Comparison of ENCODE assay signal across 28 cellular contexts in genomic region chr2:143600136-143600535, GRCh38.
"Had no signal": no experiment of that assay in that cellular context is flagged by ENCODE, and none has a peak within 500 bp of the region (broad histone marks: within the 10 kb centered on the region; RNA-seq: fewer than 3 reads in every experiment).

No MANE protein-coding gene starts in this region.

- H3K4me2 ChIP-seq: neural progenitor cell had no signal

- H3K9ac ChIP-seq: neural progenitor cell, parathyroid adenoma had no signal

- H3K4me1 ChIP-seq: adrenal gland, ascending aorta, gastrocnemius medialis, lower lobe of right lung, parathyroid adenoma, right atrium auricular region had no signal

- H3K79me2 ChIP-seq: parathyroid adenoma had no signal

- H3K27ac ChIP-seq: adrenal gland, ascending aorta, gastrocnemius medialis, left lung, lower lobe of right lung, neural progenitor cell, parathyroid adenoma, right atrium auricular region had no signal

- H3K9me3 ChIP-seq: adrenal gland, ascending aorta, gastrocnemius medialis, left lung, lower lobe of right lung, right atrium auricular region, tibial nerve had no signal

- ATAC-seq: activated CD4-positive, alpha-beta T cell treated with anti-CD3 and anti-CD28 coated beads for 36 hours; activated CD8-positive, alpha-beta memory T cell treated with anti-CD3 and anti-CD28 coated beads, Interleukin-2, amount 10 ng/mL, durations not matched to agents 7 days and 5 days; activated CD8-positive, alpha-beta T cell treated with anti-CD3 and anti-CD28 coated beads, Interleukin-2, amount 10 ng/mL, durations not matched to agents 7 days and 5 days; activated T-cell treated with anti-CD3 and anti-CD28 coated beads, Interleukin-2, amount 50 U/mL, for 72 hours; esophagus mucosa; gastrocnemius medialis; left lung; lower lobe of right lung; naive thymus-derived CD8-positive, alpha-beta T cell had no signal

- H3K27me3 Mint-ChIP-seq: activated B cell treated with CpG ODN at 0.5 μM for 24 hours; activated CD4-positive, alpha-beta T cell treated with anti-CD3 and anti-CD28 coated beads for 36 hours; activated CD8-positive, alpha-beta memory T cell treated with anti-CD3 and anti-CD28 coated beads, Interleukin-2, amount 10 ng/mL, durations not matched to agents 7 days and 5 days; activated naive CD8-positive, alpha-beta T cell; dendritic cell treated with granulocyte-macrophage colony-stimulating factor and Interleukin-4, amounts not matched to agents 40 ng/mL and 50 ng/mL, for 4 days; naive thymus-derived CD8-positive, alpha-beta T cell had no signal

- H2AFZ ChIP-seq: neural progenitor cell, parathyroid adenoma had no signal

- DNase-seq: activated B cell treated with CpG ODN at 0.5 μM for 24 hours; activated CD4-positive, alpha-beta T cell treated with anti-CD3 and anti-CD28 coated beads for 36 hours; activated CD8-positive, alpha-beta memory T cell treated with anti-CD3 and anti-CD28 coated beads, Interleukin-2, amount 10 ng/mL, durations not matched to agents 7 days and 5 days; activated CD8-positive, alpha-beta T cell treated with anti-CD3 and anti-CD28 coated beads, Interleukin-2, amount 10 ng/mL, durations not matched to agents 7 days and 5 days; activated naive CD4-positive, alpha-beta T cell; activated T-cell treated with anti-CD3 and anti-CD28 coated beads, Interleukin-2, amount 50 U/mL, for 72 hours; adrenal gland; caudate nucleus; endodermal cell; gastrocnemius medialis; glutamatergic neuron; left lung; lower lobe of right lung; mesenchymal stem cell; naive thymus-derived CD8-positive, alpha-beta T cell; occipital lobe; stimulated activated CD4-positive, alpha-beta T cell treated with anti-CD3 and anti-CD28 coated beads, Interleukin-15, amount 100 ng/mL, for 24 hours; stimulated activated CD4-positive, alpha-beta T cell treated with anti-CD3 and anti-CD28 coated beads, Interleukin-2, amount 100 ng/mL, for 24 hours; stimulated activated naive CD4-positive, alpha-beta T cell had no signal

- H3K27me3 ChIP-seq: adrenal gland, ascending aorta, gastrocnemius medialis, left lung, neural progenitor cell, right atrium auricular region, tibial nerve had no signal

- H3K36me3 ChIP-seq: adrenal gland, ascending aorta, gastrocnemius medialis, left lung, lower lobe of right lung, neural progenitor cell, right atrium auricular region, tibial nerve had no signal

- H3K9me3 Mint-ChIP-seq: activated B cell treated with CpG ODN at 0.5 μM for 24 hours; activated T-cell treated with anti-CD3 and anti-CD28 coated beads, Interleukin-2, amount 50 U/mL, for 72 hours; dendritic cell treated with granulocyte-macrophage colony-stimulating factor and Interleukin-4, amounts not matched to agents 40 ng/mL and 50 ng/mL, for 4 days; endodermal cell; naive thymus-derived CD8-positive, alpha-beta T cell; neural progenitor cell; T-helper 2 cell treated with Interferon-gamma antibody and Interleukin-4, amounts not matched to agents 5 μg/mL and 100 μg/mL, for 36 hours had no signal

- H3K4me3 ChIP-seq: adrenal gland, ascending aorta, gastrocnemius medialis, left lung, lower lobe of right lung, neural progenitor cell, right atrium auricular region, tibial nerve had no signal

- H3K4me3 Mint-ChIP-seq: activated B cell treated with CpG ODN at 0.5 μM for 24 hours; activated CD4-positive, alpha-beta T cell treated with anti-CD3 and anti-CD28 coated beads for 36 hours; activated CD8-positive, alpha-beta memory T cell treated with anti-CD3 and anti-CD28 coated beads, Interleukin-2, amount 10 ng/mL, durations not matched to agents 7 days and 5 days; activated CD8-positive, alpha-beta T cell treated with anti-CD3 and anti-CD28 coated beads, Interleukin-2, amount 10 ng/mL, durations not matched to agents 7 days and 5 days; activated naive CD8-positive, alpha-beta T cell; activated T-cell treated with anti-CD3 and anti-CD28 coated beads, Interleukin-2, amount 50 U/mL, for 72 hours; dendritic cell treated with granulocyte-macrophage colony-stimulating factor and Interleukin-4, amounts not matched to agents 40 ng/mL and 50 ng/mL, for 4 days; endodermal cell; naive thymus-derived CD8-positive, alpha-beta T cell; neural progenitor cell; T-helper 2 cell treated with Interferon-gamma antibody and Interleukin-4, amounts not matched to agents 5 μg/mL and 100 μg/mL, for 36 hours had no signal

- H3K36me3 Mint-ChIP-seq: neural progenitor cell had no signal

- H3K4me1 Mint-ChIP-seq: activated B cell treated with CpG ODN at 0.5 μM for 24 hours; activated CD8-positive, alpha-beta memory T cell treated with anti-CD3 and anti-CD28 coated beads, Interleukin-2, amount 10 ng/mL, durations not matched to agents 7 days and 5 days had no signal

- H3K27ac Mint-ChIP-seq: activated B cell treated with CpG ODN at 0.5 μM for 24 hours; activated CD4-positive, alpha-beta T cell treated with anti-CD3 and anti-CD28 coated beads for 36 hours; activated CD8-positive, alpha-beta memory T cell treated with anti-CD3 and anti-CD28 coated beads, Interleukin-2, amount 10 ng/mL, durations not matched to agents 7 days and 5 days; activated CD8-positive, alpha-beta T cell treated with anti-CD3 and anti-CD28 coated beads, Interleukin-2, amount 10 ng/mL, durations not matched to agents 7 days and 5 days; activated naive CD8-positive, alpha-beta T cell; activated T-cell treated with anti-CD3 and anti-CD28 coated beads, Interleukin-2, amount 50 U/mL, for 72 hours; dendritic cell treated with granulocyte-macrophage colony-stimulating factor and Interleukin-4, amounts not matched to agents 40 ng/mL and 50 ng/mL, for 4 days; endodermal cell; neural progenitor cell; T-helper 2 cell treated with Interferon-gamma antibody and Interleukin-4, amounts not matched to agents 5 μg/mL and 100 μg/mL, for 36 hours had no signal
